In the genomic region with DNA sequence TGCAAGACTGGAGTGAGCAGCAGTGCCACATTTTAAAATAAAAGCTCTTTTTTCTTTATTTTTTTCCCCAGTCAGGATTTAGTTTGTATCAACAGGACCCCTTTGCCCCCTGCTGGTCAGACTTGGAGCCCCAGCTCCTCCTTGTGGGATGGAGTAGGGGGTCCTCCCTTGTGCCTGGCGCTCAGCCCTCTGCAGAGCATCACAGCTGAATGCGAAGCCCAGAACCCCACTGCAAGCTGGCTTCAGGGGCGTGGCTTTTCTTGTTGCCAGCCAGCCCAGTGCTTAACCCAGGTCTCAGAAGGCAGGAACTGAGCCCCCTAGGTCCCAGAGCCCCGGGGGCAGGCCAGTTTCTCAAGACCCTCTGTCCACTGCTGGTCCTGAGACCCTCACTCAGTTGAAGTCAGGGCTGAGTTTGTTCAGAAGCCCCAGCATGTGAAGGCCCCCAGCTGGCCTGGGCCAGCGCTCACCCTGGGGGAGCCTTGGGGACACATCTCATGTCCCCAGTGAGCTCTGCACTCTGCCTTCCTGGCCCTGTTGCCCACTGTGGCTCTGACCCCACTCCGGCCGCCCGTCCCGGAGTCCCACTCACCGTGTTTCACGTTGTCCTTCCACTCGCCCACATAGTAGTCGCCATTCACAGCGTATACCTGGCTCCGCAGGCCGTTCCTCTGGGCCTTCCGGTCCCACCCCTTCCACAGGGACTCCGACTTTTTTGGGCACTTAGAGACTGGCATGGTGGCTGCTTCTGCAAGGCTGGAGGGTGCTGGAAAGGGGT, we compare ENCODE assay signal across 8 cellular contexts. TPM values are rescaled to one million over a fixed set of nuclear protein-coding genes. Genes with fewer than 3 reads are reported as not detected.
DNase-seq lines count a peak whose midpoint lies in the region; ATAC-seq and TF ChIP-seq lines count a peak whose summit lies in the region.

No MANE protein-coding gene starts in this region.

- H3K18ac ChIP-seq in mesenchymal stem cell (ENCODE audit: low read depth in 1 of 2, low read length in 2 of 2) = no peak overlapping the region

- no peak overlapping the region for H2BK5ac ChIP-seq in mesenchymal stem cell (ENCODE audit: low read depth, low read length, poor library complexity, severe bottlenecking)

- H3K23ac ChIP-seq in mesenchymal stem cell (ENCODE audit: low read length in 2 of 2) = peak overlapping the region in 1 of 2 experiments; percentile 56

- H3K4me3 ChIP-seq in AG04450 (ENCODE audit: low read depth, low read length) (no peak overlapping the region), mesenchymal stem cell (ENCODE audit: insufficient read depth in 1 of 2, low read depth in 1 of 2, low read length in 2 of 2) (no peak overlapping the region)

- no peak overlapping the region for H3K4me3 Mint-ChIP-seq in T-helper 2 cell treated with Interferon-gamma antibody and Interleukin-4, amounts not matched to agents 5 μg/mL and 100 μg/mL, for 36 hours
- H3K4me3 Mint-ChIP-seq in brain = no peak overlapping the region

- H3K27me3 ChIP-seq in AG04450 (ENCODE audit: control insufficient read depth, insufficient read depth, low read length) (no peaks in the 10 kb centered on the region), mesenchymal stem cell (ENCODE audit: control insufficient read depth in 1 of 2, insufficient read depth in 1 of 2, low read length in 2 of 2) (no peaks in the 10 kb centered on the region)

- POLR2A ChIA-PET in AG04450 (lab: Yijun Ruan, JAX) = interaction anchor here (1.0 kb wide), 1 partner anchor 116 kb away, joined by 13 read pairs; no protein-coding TSS in a partner anchor

- H3K9ac ChIP-seq in mesenchymal stem cell (ENCODE audit: low read length) = no peak overlapping the region

- no peak overlapping the region for H4K91ac ChIP-seq in mesenchymal stem cell (ENCODE audit: low read length)

- H2BK120ac ChIP-seq in mesenchymal stem cell (ENCODE audit: low read depth, low read length) = no peak overlapping the region

- no peak overlapping the region for H4K8ac ChIP-seq in mesenchymal stem cell (ENCODE audit: low read length)

- no peak overlapping the region for H2AK5ac ChIP-seq in mesenchymal stem cell (ENCODE audit: low read length, severe bottlenecking)

- H3K9me3 Mint-ChIP-seq in T-helper 2 cell treated with Interferon-gamma antibody and Interleukin-4, amounts not matched to agents 5 μg/mL and 100 μg/mL, for 36 hours = no peaks in the 10 kb centered on the region
- no peaks in the 10 kb centered on the region for H3K9me3 Mint-ChIP-seq in brain

- peak overlapping the region; percentile 8 for H3K27ac Mint-ChIP-seq in T-helper 2 cell treated with Interferon-gamma antibody and Interleukin-4, amounts not matched to agents 5 μg/mL and 100 μg/mL, for 36 hours
- peak overlapping the region in 3 of 5 experiments; percentile 35 to 74 (median 40) for H3K27ac Mint-ChIP-seq in brain

- CTCF ChIA-PET in AG04450 (lab: Charles Lee) = interaction anchor here (0.6 to 6.6 kb wide), 46 partner anchors 10 to 334 kb away, joined by 3 to 162 read pairs (median 4); a partner anchor contains a TSS

- peaks cover 18% of the 10 kb centered on the region for H3K36me3 Mint-ChIP-seq in T-helper 2 cell treated with Interferon-gamma antibody and Interleukin-4, amounts not matched to agents 5 μg/mL and 100 μg/mL, for 36 hours (ENCODE audit: low read depth)
- H3K36me3 Mint-ChIP-seq in brain = no peaks in the 10 kb centered on the region

- peaks cover 46% of the 10 kb centered on the region for H3K4me1 Mint-ChIP-seq in T-helper 2 cell treated with Interferon-gamma antibody and Interleukin-4, amounts not matched to agents 5 μg/mL and 100 μg/mL, for 36 hours (ENCODE audit: low read depth)
- H3K4me1 Mint-ChIP-seq in brain = peaks cover 22% of the 10 kb centered on the region

- no peak overlapping the region for H3K4ac ChIP-seq in mesenchymal stem cell (ENCODE audit: low read depth in 1 of 2, low read length in 2 of 2)

- H3K79me1 ChIP-seq in mesenchymal stem cell (replicated peaks; ENCODE audit: low read length, poor library complexity, severe bottlenecking) = no peaks in the 10 kb centered on the region

- WGBS in mesenchymal stem cell = 79% methylated on average over 18 of the region's 18 CpGs

- in situ Hi-C loops in GM13977 (cut with MboI; ENCODE audit: low pct_unique_long_range_greater_than_20kb, low sequenced_read_pairs, unreplicated experiment) = loop anchor here (25.0 kb wide), 1 partner anchor 332 kb away; no protein-coding TSS in a partner anchor

- H3K4me1 ChIP-seq in mesenchymal stem cell (ENCODE audit: control insufficient read depth, insufficient read depth, low read depth, low read length) = peaks cover 11% of the 10 kb centered on the region

- peak overlapping the region in 1 of 2 experiments; percentile 18 for H2BK12ac ChIP-seq in mesenchymal stem cell (ENCODE audit: low read length in 2 of 2)

- H3K27me3 Mint-ChIP-seq in T-helper 2 cell treated with Interferon-gamma antibody and Interleukin-4, amounts not matched to agents 5 μg/mL and 100 μg/mL, for 36 hours (ENCODE audit: low read depth) = no peaks in the 10 kb centered on the region
- H3K27me3 Mint-ChIP-seq in brain = peaks cover 2% of the 10 kb centered on the region

- ATAC-seq in HG03108 (IDR thresholded peaks at IDR 0.05; ENCODE audit: unreplicated experiment) (no peak), GM18861 (IDR thresholded peaks at IDR 0.05; ENCODE audit: unreplicated experiment) (no peak), GM18909 (IDR thresholded peaks at IDR 0.05; ENCODE audit: poor library complexity, unreplicated experiment) (no peak)

- no peak overlapping the region for H3K4me2 ChIP-seq in mesenchymal stem cell (ENCODE audit: low read length, poor library complexity, severe bottlenecking)

- no peak overlapping the region for H2BK15ac ChIP-seq in mesenchymal stem cell (ENCODE audit: low read depth, poor library complexity, severe bottlenecking)

- H2AFZ ChIP-seq in mesenchymal stem cell (ENCODE audit: low read depth, low read length) = no peak overlapping the region

- H3K9me3 ChIP-seq in AG04450 (ENCODE audit: control insufficient read depth, insufficient read depth, low read length) (peaks cover under 1% of the 10 kb centered on the region), mesenchymal stem cell (ENCODE audit: control insufficient read depth, low read length) (no peaks in the 10 kb centered on the region)

- peaks cover 0 to under 1% of the 10 kb centered on the region in 2 experiments for H3K36me3 ChIP-seq in mesenchymal stem cell (ENCODE audit: control insufficient read depth in 1 of 2, insufficient read depth in 2 of 2, low read depth in 1 of 2, low read length in 2 of 2)

- DNase-seq in AG04450 (ENCODE audit: low read depth, low spot score) (no peak), GM13977 (ENCODE audit: low spot score) (peak; percentile 41), mesenchymal stem cell (peak; percentile 54)
- no peak for DNase-seq in T-helper 2 cell treated with Interferon-gamma antibody and Interleukin-4, amounts not matched to agents 5 μg/mL and 100 μg/mL, for 36 hours (ENCODE audit: low spot score)

- TF ChIP-seq CTCF in AG04450 (IDR thresholded peaks at IDR 0.05; ENCODE audit: low read depth, low read length) = peak; percentile 78
- peak; percentile 60 for TF ChIP-seq CTCF in GM13977 (IDR thresholded peaks at IDR 0.05; ENCODE audit: extremely low read depth, insufficient read depth, missing control alignments)
- peak; percentile 77 for TF ChIP-seq CTCF in brain (conservative IDR thresholded peaks at IDR 0.05)

- H3K14ac ChIP-seq in mesenchymal stem cell (ENCODE audit: low read length in 2 of 2) = no peak overlapping the region

- H3K27ac ChIP-seq in AG04450 (ENCODE audit: low read depth, low read length) (no peak overlapping the region), mesenchymal stem cell (ENCODE audit: low read length, poor library complexity, severe bottlenecking) (no peak overlapping the region)

RNA-seq across cellular contexts. Expression of a gene that starts 0.5 kb away (rescaled TPM):
- polyA plus RNA-seq in AG04450 (2011; rRNA removed) (0.35 and 0.78 TPM in 2 replicates), brain (ENCODE audit: insufficient read depth, low read depth, low replicate concordance) (7.6 TPM)
- 0.09 and 0.39 TPM in 2 replicates for polyA minus RNA-seq in AG04450 (2011; rRNA and poly(A)+ RNA removed)
- 0.35 TPM for polyA plus RNA-seq in mesenchymal stem cell (2013, experiment 1 of 2)
- 0.44 TPM for polyA plus RNA-seq in mesenchymal stem cell (2013, experiment 2 of 2)

RNA-seq across cellular contexts. Expression of a gene that starts 42.6 kb away (rescaled TPM):
- polyA plus RNA-seq in AG04450 (2011; rRNA removed) = 13.6 and 19.0 TPM in 2 replicates
- polyA minus RNA-seq in AG04450 (2011; rRNA and poly(A)+ RNA removed) = 6.6 and 10.8 TPM in 2 replicates
- 40.4 TPM for polyA plus RNA-seq in brain (ENCODE audit: insufficient read depth, low read depth, low replicate concordance)
- 31.8 TPM for polyA plus RNA-seq in mesenchymal stem cell (2013, experiment 1 of 2)
- polyA plus RNA-seq in mesenchymal stem cell (2013, experiment 2 of 2) = 32.0 TPM

RNA-seq across cellular contexts. Expression of a gene that starts 43.6 kb away (rescaled TPM):
- polyA plus RNA-seq in AG04450 (2011; rRNA removed) (11.1 and 13.3 TPM in 2 replicates), brain (ENCODE audit: insufficient read depth, low read depth, low replicate concordance) (3.7 TPM)
- 22.3 and 24.8 TPM in 2 replicates for polyA minus RNA-seq in AG04450 (2011; rRNA and poly(A)+ RNA removed)
- polyA plus RNA-seq in mesenchymal stem cell (2013, experiment 1 of 2) = 13.2 TPM
- polyA plus RNA-seq in mesenchymal stem cell (2013, experiment 2 of 2) = 13.3 TPM

Comparison
In these comparisons a context has a peak if more than half of its experiments do, and no peak if none do; other contexts are left out.
1. DNase-seq: peak in GM13977 (single experiment) and mesenchymal stem cell (single experiment); none in AG04450 (single experiment) and T-helper 2 cell treated with Interferon-gamma antibody and Interleukin-4, amounts not matched to agents 5 μg/mL and 100 μg/mL, for 36 hours (single experiment).
2. Peak in every context shown above with its lines, with median percentiles within 50 percentile points of each other: CTCF ChIP-seq.